In the genomic region with DNA sequence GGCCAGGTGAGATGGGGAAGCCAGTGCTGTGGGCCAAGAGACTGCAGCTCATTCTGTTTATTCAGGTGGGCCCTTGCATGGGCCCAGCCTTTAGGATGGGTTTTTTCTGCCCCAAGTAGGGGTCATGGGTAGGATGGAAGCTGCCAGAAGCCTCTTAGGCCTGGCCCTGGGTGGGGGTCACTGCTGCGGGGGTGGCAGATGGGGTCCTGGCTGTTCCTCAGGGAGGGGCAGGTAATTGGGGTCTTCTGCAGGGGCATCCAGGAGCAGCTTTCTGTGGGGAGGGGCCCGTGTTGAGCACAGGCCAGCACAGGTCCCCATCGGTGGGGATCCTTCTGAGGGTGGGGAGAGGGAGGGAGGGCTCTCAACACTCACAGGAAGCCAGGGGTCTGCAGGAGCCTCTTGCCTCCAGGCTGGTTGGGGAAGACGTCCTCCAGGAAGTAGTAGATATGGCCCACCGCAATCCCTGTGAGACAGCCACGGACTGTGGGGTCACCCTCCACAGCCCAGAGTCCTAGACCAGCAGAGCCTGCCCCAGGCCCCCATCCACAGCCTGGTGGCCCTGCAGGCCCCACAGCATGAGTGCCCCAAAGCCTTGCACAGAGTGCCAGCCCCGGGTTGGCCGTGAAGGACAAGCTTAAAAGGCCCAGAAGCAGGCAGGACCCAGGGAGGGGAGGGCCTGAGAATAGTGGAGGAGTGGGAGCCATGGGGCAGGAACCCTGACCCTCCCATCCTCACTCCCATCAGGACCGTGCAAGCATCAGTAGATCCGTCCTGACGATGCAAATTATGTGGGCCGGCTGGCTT, we compare ENCODE assay signal across 12 cellular contexts. TPM values are rescaled to one million over a fixed set of nuclear protein-coding genes. Genes with fewer than 3 reads are reported as not detected.
DNase-seq lines count a peak whose midpoint lies in the region; ATAC-seq lines count a peak whose summit lies in the region.
"Had no signal": no experiment of that assay in that cellular context is flagged by ENCODE, and none has a peak within 500 bp of the region (broad histone marks: within the 10 kb centered on the region; RNA-seq: fewer than 3 reads in every experiment).

No MANE protein-coding gene starts in this region.

- H3K4me3 Mint-ChIP-seq in stimulated activated naive CD8-positive, alpha-beta T cell treated with anti-CD3 and anti-CD28 coated beads, Interleukin-15, Interleukin-2, amounts not matched to agents 100 ng/mL and 50 ng/mL, for 24 hours: peak overlapping the region; percentile 37
- peak overlapping the region; percentile 95 for H3K4me3 Mint-ChIP-seq in activated T-helper 2 cell treated with anti-CD3 and anti-CD28 coated beads, Interferon-gamma antibody, Interleukin-2, Interleukin-4, amounts not matched to agents 10 μg/mL and 5 μg/mL and 100 μg/mL, durations not matched to agents 14 hours and 24 hours and 36 hours (ENCODE audit: low read depth)

- H3K27me3 ChIP-seq in mucosa of rectum (ENCODE audit: control insufficient read depth in 2 of 2, insufficient read depth in 2 of 2, low read length in 2 of 2): no peaks in the 10 kb centered on the region
- H3K27me3 ChIP-seq: colonic mucosa had no signal

- peak overlapping the region; percentile 13 to 71 for H3K4me3 ChIP-seq in mucosa of rectum (ENCODE audit: low read length in 2 of 2)
- H3K4me3 ChIP-seq: colonic mucosa had no signal

- H3K9ac ChIP-seq in mucosa of rectum (ENCODE audit: low read depth in 1 of 2, low read length in 2 of 2): no peak overlapping the region

- no peaks in the 10 kb centered on the region for H3K9me3 ChIP-seq in mucosa of rectum (ENCODE audit: control insufficient read depth in 2 of 2, low read length in 2 of 2)
- H3K9me3 ChIP-seq: colonic mucosa had no signal

- intact Hi-C loops in activated T-helper 2 cell treated with anti-CD3 and anti-CD28 coated beads, Interferon-gamma antibody, Interleukin-2, Interleukin-4, amounts not matched to agents 10 μg/mL and 5 μg/mL and 100 μg/mL, durations not matched to agents 14 hours and 24 hours and 36 hours (cut with micrococcal nuclease): loop anchor here (5.0 kb wide), 2 partner anchors 120 to 210 kb away; no protein-coding TSS in a partner anchor

- H3K4me1 Mint-ChIP-seq in stimulated activated naive CD8-positive, alpha-beta T cell treated with anti-CD3 and anti-CD28 coated beads, Interleukin-15, Interleukin-2, amounts not matched to agents 100 ng/mL and 50 ng/mL, for 24 hours (ENCODE audit: low read depth): peaks cover 28% of the 10 kb centered on the region
- peaks cover 17% of the 10 kb centered on the region for H3K4me1 Mint-ChIP-seq in activated T-helper 2 cell treated with anti-CD3 and anti-CD28 coated beads, Interferon-gamma antibody, Interleukin-2, Interleukin-4, amounts not matched to agents 10 μg/mL and 5 μg/mL and 100 μg/mL, durations not matched to agents 14 hours and 24 hours and 36 hours (ENCODE audit: low read depth)

- no peak for DNase-seq in stimulated activated naive CD8-positive, alpha-beta T cell treated with anti-CD3 and anti-CD28 coated beads, Interleukin-15, Interleukin-2, amounts not matched to agents 100 U/mL and 50 U/mL, for 24 hours
- DNase-seq in activated T-helper 2 cell treated with anti-CD3 and anti-CD28 coated beads, Interferon-gamma antibody, Interleukin-2, Interleukin-4, amounts not matched to agents 10 μg/mL and 5 μg/mL and 100 μg/mL, durations not matched to agents 14 hours and 24 hours and 36 hours (ENCODE audit: low spot score): no peak
- no peak for DNase-seq in NK-92 (lab: John Stamatoyannopoulos, UW; ENCODE audit: unreplicated experiment)
- no peak for DNase-seq in caudate nucleus (lab: John Stamatoyannopoulos, UW)
- no peak for DNase-seq in SIG-M5 (lab: John Stamatoyannopoulos, UW)
- DNase-seq: C1 segment of cervical spinal cord, colonic mucosa, NCI-H1105, NCI-H446 had no signal

- H3K4me1 ChIP-seq in mucosa of rectum (ENCODE audit: control insufficient read depth in 2 of 2, insufficient read depth in 2 of 2, low read length in 2 of 2): peaks cover 8 to 9% of the 10 kb centered on the region in 2 donors
- H3K4me1 ChIP-seq: colonic mucosa had no signal

- no peak overlapping the region for H3K27ac Mint-ChIP-seq in stimulated activated naive CD8-positive, alpha-beta T cell treated with anti-CD3 and anti-CD28 coated beads, Interleukin-15, Interleukin-2, amounts not matched to agents 100 ng/mL and 50 ng/mL, for 24 hours
- no peak overlapping the region for H3K27ac Mint-ChIP-seq in activated T-helper 2 cell treated with anti-CD3 and anti-CD28 coated beads, Interferon-gamma antibody, Interleukin-2, Interleukin-4, amounts not matched to agents 10 μg/mL and 5 μg/mL and 100 μg/mL, durations not matched to agents 14 hours and 24 hours and 36 hours

- no peak for ATAC-seq in stimulated activated naive CD8-positive, alpha-beta T cell treated with anti-CD3 and anti-CD28 coated beads, Interleukin-15, Interleukin-2, amounts not matched to agents 100 U/mL and 50 U/mL, for 24 hours
- no peak for ATAC-seq in HG03442 (IDR thresholded peaks at IDR 0.05; ENCODE audit: unreplicated experiment)

- H3K27me3 Mint-ChIP-seq in stimulated activated naive CD8-positive, alpha-beta T cell treated with anti-CD3 and anti-CD28 coated beads, Interleukin-15, Interleukin-2, amounts not matched to agents 100 ng/mL and 50 ng/mL, for 24 hours: peaks cover 3% of the 10 kb centered on the region
- H3K27me3 Mint-ChIP-seq in activated T-helper 2 cell treated with anti-CD3 and anti-CD28 coated beads, Interferon-gamma antibody, Interleukin-2, Interleukin-4, amounts not matched to agents 10 μg/mL and 5 μg/mL and 100 μg/mL, durations not matched to agents 14 hours and 24 hours and 36 hours (ENCODE audit: low read depth): peaks cover 2% of the 10 kb centered on the region

- no peaks in the 10 kb centered on the region for H3K9me3 Mint-ChIP-seq in stimulated activated naive CD8-positive, alpha-beta T cell treated with anti-CD3 and anti-CD28 coated beads, Interleukin-15, Interleukin-2, amounts not matched to agents 100 ng/mL and 50 ng/mL, for 24 hours
- no peaks in the 10 kb centered on the region for H3K9me3 Mint-ChIP-seq in activated T-helper 2 cell treated with anti-CD3 and anti-CD28 coated beads, Interferon-gamma antibody, Interleukin-2, Interleukin-4, amounts not matched to agents 10 μg/mL and 5 μg/mL and 100 μg/mL, durations not matched to agents 14 hours and 24 hours and 36 hours

- peak overlapping the region in 1 of 2 donors; percentile 9 for H3K27ac ChIP-seq in mucosa of rectum (ENCODE audit: low read depth in 2 of 2, low read length in 2 of 2)
- H3K27ac ChIP-seq in caudate nucleus (ENCODE audit: low read depth, low read length): no peak overlapping the region
- H3K27ac ChIP-seq: colonic mucosa had no signal

- peaks cover 35 to 37% of the 10 kb centered on the region in 2 donors for H3K36me3 ChIP-seq in mucosa of rectum (ENCODE audit: control insufficient read depth in 2 of 2, insufficient read depth in 2 of 2, low read length in 2 of 2)
- H3K36me3 ChIP-seq: colonic mucosa had no signal

- H3K36me3 Mint-ChIP-seq in stimulated activated naive CD8-positive, alpha-beta T cell treated with anti-CD3 and anti-CD28 coated beads, Interleukin-15, Interleukin-2, amounts not matched to agents 100 ng/mL and 50 ng/mL, for 24 hours (ENCODE audit: low read depth): peaks cover 8% of the 10 kb centered on the region
- H3K36me3 Mint-ChIP-seq in activated T-helper 2 cell treated with anti-CD3 and anti-CD28 coated beads, Interferon-gamma antibody, Interleukin-2, Interleukin-4, amounts not matched to agents 10 μg/mL and 5 μg/mL and 100 μg/mL, durations not matched to agents 14 hours and 24 hours and 36 hours (ENCODE audit: low read depth): peaks cover 17% of the 10 kb centered on the region

RNA-seq across cellular contexts. Expression of a gene that starts 1.9 kb away (rescaled TPM):
- total RNA-seq in activated T-helper 2 cell treated with anti-CD3 and anti-CD28 coated beads, Interferon-gamma antibody, Interleukin-2, Interleukin-4, amounts not matched to agents 10 μg/mL and 5 μg/mL and 100 μg/mL, durations not matched to agents 14 hours and 24 hours and 36 hours: 10.3 TPM in 2 replicates

RNA-seq across cellular contexts. Expression of a gene that starts 20.8 kb away (rescaled TPM):
- 9.4 and 9.6 TPM in 2 replicates for total RNA-seq in activated T-helper 2 cell treated with anti-CD3 and anti-CD28 coated beads, Interferon-gamma antibody, Interleukin-2, Interleukin-4, amounts not matched to agents 10 μg/mL and 5 μg/mL and 100 μg/mL, durations not matched to agents 14 hours and 24 hours and 36 hours

RNA-seq across cellular contexts. Expression of a gene that starts 50.1 kb away (rescaled TPM):
- total RNA-seq in activated T-helper 2 cell treated with anti-CD3 and anti-CD28 coated beads, Interferon-gamma antibody, Interleukin-2, Interleukin-4, amounts not matched to agents 10 μg/mL and 5 μg/mL and 100 μg/mL, durations not matched to agents 14 hours and 24 hours and 36 hours: 94.1 and 96.4 TPM in 2 replicates

RNA-seq across cellular contexts. Expression of a gene that starts 57.3 kb away (rescaled TPM):
- total RNA-seq in activated T-helper 2 cell treated with anti-CD3 and anti-CD28 coated beads, Interferon-gamma antibody, Interleukin-2, Interleukin-4, amounts not matched to agents 10 μg/mL and 5 μg/mL and 100 μg/mL, durations not matched to agents 14 hours and 24 hours and 36 hours: 1,309 and 1,313 TPM in 2 replicates
